In genomic region chr16:30650369-30651123, GRCh38 we compare ENCODE assay signal across 8 cellular contexts. TPM values are rescaled to one million over a fixed set of nuclear protein-coding genes. Genes with fewer than 3 reads are reported as not detected.
DNase-seq lines count a peak whose midpoint lies in the region; ATAC-seq and TF ChIP-seq lines count a peak whose summit lies in the region.

TSS of gene PRR14 (plus strand) at chr16:30650960. CDS start at chr16:30651646, 686 bp downstream.

- peak within 1 kb of the TSS; percentile 92 to 100 (median 99) for H3K4me3 Mint-ChIP-seq in CD8-positive, alpha-beta memory T cell

- H3K9me3 Mint-ChIP-seq in CD8-positive, alpha-beta memory T cell: no peaks in the 10 kb centered on the region

- CTCF ChIA-PET in CD8-positive, alpha-beta memory T cell (lab: Charles Lee): interaction anchor here (0.6 to 2.7 kb wide), 15 partner anchors 9 to 989 kb away, joined by 3 to 25 read pairs (median 4); partner anchors contain the start of genes DCTPP1, FBRS and ZNF747
- CTCF ChIA-PET in activated CD8-positive, alpha-beta memory T cell treated with anti-CD3 and anti-CD28 coated beads for 36 hours (lab: Charles Lee): interaction anchor here (0.8 to 5.3 kb wide), 9 partner anchors 8 to 255 kb away, joined by 3 to 42 read pairs (median 5); partner anchors contain the start of genes FBRS, ZNF48 and ZNF764

- H3K4me1 ChIP-seq in CD8-positive, alpha-beta memory T cell (ENCODE audit: insufficient read depth, low read length): peaks cover 20% of the 10 kb centered on the region
- peaks cover 0 to 9% of the 10 kb centered on the region in 2 donors for H3K4me1 ChIP-seq in lung (ENCODE audit: control insufficient read depth in 2 of 2, insufficient read depth in 2 of 2, low read length in 2 of 2)

- TF ChIP-seq CTCF in GM20000 (IDR thresholded peaks at IDR 0.05; ENCODE audit: extremely low read depth, missing control alignments) (no peak), lung (IDR thresholded peaks at IDR 0.05; ENCODE audit: control extremely low read depth, extremely low read depth) (peak; percentile 50)

- 1% methylated on average over 51 to 53 of the region's 53 CpGs for WGBS in lung, 2 donors

- peak; percentile 88 for ATAC-seq in lung (ENCODE audit: insufficient read depth, low FRiP score)

- H3K4me1 Mint-ChIP-seq in CD8-positive, alpha-beta memory T cell: peaks cover 23 to 31% (median 26%) of the 10 kb centered on the region in 3 donors

- H3K27me3 Mint-ChIP-seq in CD8-positive, alpha-beta memory T cell: peaks cover 0 to 2% of the 10 kb centered on the region in 2 donors

- peak within 1 kb of the TSS; percentile 95 to 99 (median 98) for H3K27ac Mint-ChIP-seq in CD8-positive, alpha-beta memory T cell

- DNase-seq in CD8-positive, alpha-beta memory T cell: peak; percentile 95 to 99 (median 97)
- peak; percentile 93 for DNase-seq in GM20000 (ENCODE audit: low spot score)
- peak; percentile 99 for DNase-seq in HT-29 (ENCODE audit: low spot score)
- peak; percentile 99 for DNase-seq in NOMO-1 (lab: John Stamatoyannopoulos, UW; ENCODE audit: unreplicated experiment in 2 of 2)
- DNase-seq in effector CD8-positive, alpha-beta T cell (lab: John Stamatoyannopoulos, UW): peak; percentile 95
- DNase-seq in lung (ENCODE audit: low spot score): peak; percentile 100
- peak; percentile 92 to 98 (median 96) for DNase-seq in stimulated activated CD4-positive, alpha-beta T cell treated with anti-CD3 and anti-CD28 coated beads, TNF-alpha, amount 100 ng/mL, for 4 hours (ENCODE audit: low read depth in 3 of 3)

- peak within 1 kb of the TSS; percentile 91 for H3K27ac ChIP-seq in CD8-positive, alpha-beta memory T cell (ENCODE audit: low read depth, low read length)
- H3K27ac ChIP-seq in lung (ENCODE audit: low read depth in 1 of 2, low read length in 1 of 2): peak within 1 kb of the TSS; percentile 95 to 98

- peak within 1 kb of the TSS; percentile 100 for H3K4me3 ChIP-seq in CD8-positive, alpha-beta memory T cell (ENCODE audit: low read length)
- peak within 1 kb of the TSS; percentile 66 for H3K4me3 ChIP-seq in lung

- H3K9me3 ChIP-seq in CD8-positive, alpha-beta memory T cell (ENCODE audit: low read length): no peaks in the 10 kb centered on the region
- H3K9me3 ChIP-seq in lung (ENCODE audit: control insufficient read depth in 2 of 2, insufficient read depth in 1 of 2, low read length in 1 of 2): no peaks in the 10 kb centered on the region

- no peaks in the 10 kb centered on the region for H3K27me3 ChIP-seq in CD8-positive, alpha-beta memory T cell (ENCODE audit: insufficient read depth, low read length, poor library complexity, severe bottlenecking)
- no peaks in the 10 kb centered on the region for H3K27me3 ChIP-seq in lung (ENCODE audit: control insufficient read depth, insufficient read depth)

- peaks cover 0 to 46% (median 0%) of the 10 kb centered on the region in 3 donors for H3K36me3 Mint-ChIP-seq in CD8-positive, alpha-beta memory T cell

- POLR2A ChIA-PET in CD8-positive, alpha-beta memory T cell (lab: Charles Lee): interaction anchor here (0.5 to 2.4 kb wide), 18 partner anchors 9 to 585 kb away, joined by 3 to 37 read pairs (median 5); partner anchors contain the start of genes ALDOA, FBRS, TBC1D10B and ZNF688
- POLR2A ChIA-PET in activated CD8-positive, alpha-beta memory T cell treated with anti-CD3 and anti-CD28 coated beads for 36 hours (lab: Charles Lee): interaction anchor here (0.8 to 1.3 kb wide), 7 partner anchors 8 to 315 kb away, joined by 3 to 6 read pairs (median 3); partner anchors contain the start of genes FBRS and ZNF747

- peaks cover 24% of the 10 kb centered on the region for H3K36me3 ChIP-seq in CD8-positive, alpha-beta memory T cell (ENCODE audit: insufficient read depth, low read length)
- H3K36me3 ChIP-seq in lung (ENCODE audit: control insufficient read depth in 2 of 2, insufficient read depth in 2 of 2, low read length in 2 of 2): peaks cover 10 to 28% of the 10 kb centered on the region in 2 donors

RNA-seq across cellular contexts. Expression of gene PRR14, which starts in this region (rescaled TPM):
- 10 to 100 TPM; 87.5 to 92.5 TPM for total RNA-seq in CD8-positive, alpha-beta memory T cell
- 29.7 TPM for polyA plus RNA-seq in CD8-positive, alpha-beta memory T cell
- 20.8 and 22.9 TPM in 2 replicates for total RNA-seq in HT-29 (2014; rRNA removed; shearing (Covaris generic))
- 10 to 100 TPM; 87.8 to 95.1 TPM for total RNA-seq in activated CD8-positive, alpha-beta memory T cell treated with anti-CD3 and anti-CD28 coated beads for 36 hours
- 10 to 100 TPM; 16.0 to 60.3 TPM for total RNA-seq in lung
- 10 to 100 TPM; 44.7 to 63.2 TPM for polyA plus RNA-seq in lung

Comparison
In these comparisons a context has a peak if more than half of its experiments do, and no peak if none do; other contexts are left out.
1. Peak in every context shown above with its lines: DNase-seq, ATAC-seq, H3K4me3 ChIP-seq and H3K27ac ChIP-seq.